ENCODE assay signal across 8 cellular contexts in the genomic region with DNA sequence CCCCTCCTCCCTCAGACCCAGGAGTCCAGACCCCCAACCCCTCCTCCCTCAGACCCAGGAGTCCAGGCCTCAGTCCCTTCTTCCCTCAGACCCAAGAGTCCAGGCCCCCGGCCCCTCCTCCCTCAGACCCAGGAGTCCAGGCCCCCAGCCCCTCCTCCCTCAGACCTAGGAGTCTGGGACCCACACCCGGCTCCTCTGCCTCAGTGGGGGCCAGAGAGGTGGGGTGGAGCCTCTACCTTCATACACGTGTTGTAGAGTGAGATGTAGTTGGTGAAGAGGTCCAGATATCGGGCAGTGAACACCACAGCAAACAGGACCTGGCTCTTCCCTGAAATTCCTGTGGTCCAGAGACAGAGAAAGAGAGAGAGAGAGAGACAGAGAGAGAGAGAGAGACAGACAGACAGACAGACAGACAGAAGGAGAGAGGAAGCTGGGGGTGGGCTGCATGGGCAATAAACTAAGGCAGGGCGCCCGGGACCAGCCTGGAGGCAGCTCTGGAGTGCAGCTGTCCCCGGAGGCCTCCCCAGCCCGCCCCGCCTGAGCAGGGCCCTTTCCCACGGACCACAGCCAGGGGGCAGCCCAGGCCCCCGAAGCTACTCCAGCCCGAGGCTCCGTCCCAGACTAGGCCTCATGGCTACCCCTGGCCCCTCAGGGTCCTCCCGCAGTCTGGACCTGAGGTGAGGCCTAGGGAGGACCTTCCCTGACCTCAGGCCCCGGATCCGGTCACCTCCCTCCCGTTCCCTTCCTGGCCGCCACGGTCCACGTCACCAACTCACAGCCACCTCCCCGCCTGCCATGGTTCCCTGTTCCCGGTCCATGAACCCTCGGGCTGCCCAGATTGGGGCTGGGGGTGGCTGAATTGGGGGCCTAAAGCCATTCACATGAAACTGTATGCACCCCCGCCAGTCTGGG. TPM values are rescaled to one million over a fixed set of nuclear protein-coding genes. Genes with fewer than 3 reads are reported as not detected.
DNase-seq lines count a peak whose midpoint lies in the region; ATAC-seq, FAIRE-seq and TF ChIP-seq lines count a peak whose summit lies in the region.

No MANE protein-coding gene starts in this region.

- H3K9me3 ChIP-seq in KOPT-K1 (ENCODE audit: insufficient read depth, low read length, poor library complexity, severe bottlenecking) (no peaks in the 10 kb centered on the region), WERI-Rb-1 (ENCODE audit: severe bottlenecking) (no peaks in the 10 kb centered on the region), small intestine (ENCODE audit: control insufficient read depth, low read depth) (no peaks in the 10 kb centered on the region)

- 1 to 5% (median 4%) methylated on average over 19 to 24 of the region's 24 CpGs for WGBS in small intestine, 3 donors

- DNase-seq in NCI-H345 (lab: John Stamatoyannopoulos, UW) (peak; percentile 28), NCI-H345 treated with DMSO at 0.1 percent for 48 hours (lab: John Stamatoyannopoulos, UW; ENCODE audit: unreplicated experiment) (no peak), WERI-Rb-1 (peak; percentile 64), bronchial epithelial cell (ENCODE audit: low read depth) (no peak), iPS-NIHi7 (ENCODE audit: extremely low spot score) (peak; percentile 83), small intestine (peak; percentile 66)

- H3K4me3 ChIP-seq in WERI-Rb-1 (ENCODE audit: low read depth, low read length), result peak overlapping the region; percentile 97
- peak overlapping the region; percentile 98 for H3K4me3 ChIP-seq in bronchial epithelial cell (ENCODE audit: low read depth, low read length)
- peak overlapping the region; percentile 76 to 92 for H3K4me3 ChIP-seq in small intestine (ENCODE audit: low read depth in 1 of 2, low read length in 2 of 2)

- no peak for ATAC-seq in GM18517 (IDR thresholded peaks at IDR 0.05; ENCODE audit: unreplicated experiment)

- no peaks in the 10 kb centered on the region for H3K27me3 ChIP-seq in WERI-Rb-1 (ENCODE audit: insufficient read depth, low read depth, severe bottlenecking)
- H3K27me3 ChIP-seq in bronchial epithelial cell (ENCODE audit: control insufficient read depth, insufficient read depth, low read length), result peaks cover 12% of the 10 kb centered on the region
- peaks cover 3 to 14% of the 10 kb centered on the region in 2 donors for H3K27me3 ChIP-seq in small intestine (ENCODE audit: control insufficient read depth in 2 of 2, insufficient read depth in 2 of 2, low read length in 2 of 2)

- peak overlapping the region; percentile 80 for H3K27ac ChIP-seq in KOPT-K1 (ENCODE audit: low read depth, low read length, poor library complexity, severe bottlenecking)
- H3K27ac ChIP-seq in WERI-Rb-1, result peak overlapping the region; percentile 89
- H3K27ac ChIP-seq in small intestine (ENCODE audit: low read depth in 1 of 2, low read length in 1 of 2), result peak overlapping the region; percentile 81 to 88

- FAIRE-seq in bronchial epithelial cell (lab: Jason Lieb, UNC) (no peak), small intestine (lab: Jason Lieb, UNC) (peak; percentile 84)

- peak; percentile 59 for TF ChIP-seq CTCF in WERI-Rb-1 (IDR thresholded peaks at IDR 0.05; ENCODE audit: low read depth, low read length)
- TF ChIP-seq CTCF in bronchial epithelial cell (IDR thresholded peaks at IDR 0.05; ENCODE audit: insufficient read depth, low read length, severe bottlenecking), result peak; percentile 87

- H3K36me3 ChIP-seq in KOPT-K1 (ENCODE audit: insufficient read depth, low read length), result peaks cover 41% of the 10 kb centered on the region
- peaks cover 40% of the 10 kb centered on the region for H3K36me3 ChIP-seq in WERI-Rb-1
- peaks cover 15% of the 10 kb centered on the region for H3K36me3 ChIP-seq in bronchial epithelial cell (ENCODE audit: control insufficient read depth, insufficient read depth, low read length)
- peaks cover 7 to 8% of the 10 kb centered on the region in 2 donors for H3K36me3 ChIP-seq in small intestine (ENCODE audit: control insufficient read depth in 2 of 2, insufficient read depth in 2 of 2, low read length in 2 of 2)

- H3K4me1 ChIP-seq in small intestine (ENCODE audit: control insufficient read depth in 2 of 2, insufficient read depth in 1 of 2, low read depth in 1 of 2, low read length in 1 of 2), result peaks cover 0 to 6% of the 10 kb centered on the region in 2 donors

RNA-seq across cellular contexts. Expression of gene KDELR1, which starts 0.9 kb away (rescaled TPM):
- total RNA-seq in bronchial epithelial cell, result 27.9 and 30.6 TPM in 2 replicates
- polyA plus RNA-seq in small intestine, result 100 to 1,000 TPM in 2 of 3 donors, 10 to 100 TPM in 1; 95.4 to 231 (median 101) TPM

RNA-seq across cellular contexts. Expression of gene GRIN2D, which starts 3.0 kb away (rescaled TPM):
- under 0.01 TPM in 1 of 2 replicates, not detected in the other for total RNA-seq in bronchial epithelial cell
- polyA plus RNA-seq in small intestine, result under 1 TPM in 1 of 3 donors, not detected in 2; 0.25 TPM

RNA-seq across cellular contexts. Expression of gene SYNGR4, which starts 26.3 kb away (rescaled TPM):
- not detected in 2 replicates for total RNA-seq in bronchial epithelial cell
- under 1 TPM in 1 of 3 donors, not detected in 2; 0.15 TPM for polyA plus RNA-seq in small intestine

RNA-seq across cellular contexts. Expression of gene TMEM143, which starts 26.7 kb away (rescaled TPM):
- 0.79 and 1.4 TPM in 2 replicates for total RNA-seq in bronchial epithelial cell
- 10 to 100 TPM in 1 of 3 donors, 1 to 10 TPM in 2; 5.9 to 13.2 (median 8.4) TPM for polyA plus RNA-seq in small intestine

RNA-seq across cellular contexts. Expression of gene GRWD1, which starts 55.3 kb away (rescaled TPM):
- total RNA-seq in bronchial epithelial cell, result 23.4 and 31.9 TPM in 2 replicates
- polyA plus RNA-seq in small intestine, result 10 to 100 TPM in 1 of 3 donors, 1 to 10 TPM in 2; 5.6 to 18.4 (median 7.3) TPM

Comparison
In these comparisons a context has a peak if more than half of its experiments do, and no peak if none do; other contexts are left out.
1. DNase-seq: peak in NCI-H345 (single experiment), WERI-Rb-1 (single experiment), iPS-NIHi7 (single experiment) and small intestine (single experiment); none in NCI-H345 treated with DMSO at 0.1 percent for 48 hours (single experiment) and bronchial epithelial cell (single experiment).
2. Peak in every context shown above with its lines, with median percentiles within 50 percentile points of each other: H3K27ac ChIP-seq and H3K4me3 ChIP-seq.